15 cellular contexts compared by ENCODE assay signal in genomic region chr20:17953935-17954334, GRCh38. TPM values are rescaled to one million over a fixed set of nuclear protein-coding genes. Genes with fewer than 3 reads are reported as not detected.
A peak's percentile ranks its signal among the peaks of the same experiment; 100 is the strongest.
DNase-seq lines count a peak whose midpoint lies in the region; ATAC-seq and TF ChIP-seq lines count a peak whose summit lies in the region.
"Had no signal": no experiment of that assay in that cellular context is flagged by ENCODE, and none has a peak within 500 bp of the region (broad histone marks: within the 10 kb centered on the region; RNA-seq: fewer than 3 reads in every experiment).

No MANE protein-coding gene starts in this region.

- no peak for TF ChIP-seq CTCF in cardiac muscle cell (IDR thresholded peaks at IDR 0.05; ENCODE audit: low read depth, low read length)
- no peak for TF ChIP-seq CTCF in heart left ventricle (IDR thresholded peaks at IDR 0.05)
- no peak for TF ChIP-seq CTCF in hepatocyte (IDR thresholded peaks at IDR 0.05; ENCODE audit: poor library complexity)
- no peak for TF ChIP-seq CTCF in RWPE1 (conservative IDR thresholded peaks at IDR 0.05; ENCODE audit: low read depth)

- peaks cover 49% of the 10 kb centered on the region for H4K20me1 ChIP-seq in hepatocyte (ENCODE audit: insufficient read depth, poor library complexity, severe bottlenecking)

- no peaks in the 10 kb centered on the region for H3K27me3 Mint-ChIP-seq in T-helper 17 cell
- H3K27me3 Mint-ChIP-seq: CD4-positive, alpha-beta memory T cell had no signal

- no peaks in the 10 kb centered on the region for H3K9me2 ChIP-seq in hepatocyte (replicated peaks; ENCODE audit: insufficient read depth)

- CTCF ChIA-PET in RWPE1 (lab: Yijun Ruan, JAX) = no interaction called here

- no peak overlapping the region for H3K4me3 ChIP-seq in cardiac muscle cell
- H3K4me3 ChIP-seq in heart left ventricle = no peak overlapping the region
- no peak overlapping the region for H3K4me3 ChIP-seq in hepatocyte

- H3K4me3 Mint-ChIP-seq in T-helper 17 cell = no peak overlapping the region

- no peak for ATAC-seq in heart left ventricle
- ATAC-seq in T-helper 17 cell = no peak
- ATAC-seq: Right ventricle myocardium inferior had no signal

- H3K36me3 ChIP-seq in cardiac muscle cell (peaks cover 60% of the 10 kb centered on the region), heart left ventricle (peaks cover 0 to 78% (median 75%) of the 10 kb centered on the region in 9 donors), hepatocyte (replicated peaks; ENCODE audit: insufficient read depth, low read depth) (peaks cover 3% of the 10 kb centered on the region)

- H3K79me2 ChIP-seq in hepatocyte = peaks cover 91% of the 10 kb centered on the region

- peaks cover 3% of the 10 kb centered on the region for H3K36me3 Mint-ChIP-seq in T-helper 17 cell (ENCODE audit: low read depth)

- no peak overlapping the region for H3K4me2 ChIP-seq in hepatocyte

- DNase-seq in cardiac muscle cell (ENCODE audit: low read depth in 1 of 2, low spot score in 1 of 2) (no peak), heart left ventricle (no peak), T-helper 17 cell (no peak), hepatocyte (ENCODE audit: low spot score) (no peak), GOT3 (lab: John Stamatoyannopoulos, UW) (no peak), RWPE1 (ENCODE audit: low spot score) (no peak), medulla oblongata (ENCODE audit: extremely low spot score) (no peak)
- DNase-seq: AML-193; CD4-positive, alpha-beta memory T cell; IMR-90; NCI-H1417 treated with DMSO at 0.1 percent for 48 hours; NCI-H2029; NCI-H2171 treated with DMSO at 0.1 percent for 48 hours; NCI-H82 had no signal

- no peak overlapping the region for H2AFZ ChIP-seq in hepatocyte

- peak overlapping the region; percentile 63 for H3K27ac ChIP-seq in cardiac muscle cell
- H3K27ac ChIP-seq in heart left ventricle = no peak overlapping the region
- peak overlapping the region; percentile 98 for H3K27ac ChIP-seq in hepatocyte
- no peak overlapping the region for H3K27ac ChIP-seq in RWPE1

- peaks cover 8% of the 10 kb centered on the region for H3K4me1 ChIP-seq in cardiac muscle cell (ENCODE audit: low read depth)
- peaks cover 0 to 27% (median 15%) of the 10 kb centered on the region in 12 donors for H3K4me1 ChIP-seq in heart left ventricle
- H3K4me1 ChIP-seq in hepatocyte (ENCODE audit: insufficient read depth) = peaks cover 42% of the 10 kb centered on the region

- peaks cover 24% of the 10 kb centered on the region for H3K4me1 Mint-ChIP-seq in T-helper 17 cell

- no peak for TF ChIP-seq POLR2A in heart left ventricle (IDR thresholded peaks at IDR 0.05)

- 95 to 97% (median 96%) methylated on average over 5 of the region's 5 CpGs for WGBS in heart left ventricle, 4 donors
- whole genome bisulfite sequencing in hepatocyte (ENCODE audit: low lambda C conversion rate, missing lambda C conversion rate) = 98% methylated on average over 5 of the region's 5 CpGs

- intact Hi-C loops in heart left ventricle (cut with DNase I) = no loop called here

- H3K9me3 ChIP-seq in cardiac muscle cell (ENCODE audit: low read depth) (no peaks in the 10 kb centered on the region), heart left ventricle (no peaks in the 10 kb centered on the region), T-helper 17 cell (ENCODE audit: control insufficient read depth, low read length, poor library complexity, severe bottlenecking) (no peaks in the 10 kb centered on the region), hepatocyte (ENCODE audit: low read depth) (no peaks in the 10 kb centered on the region)

- peak overlapping the region; percentile 65 for H3K27ac Mint-ChIP-seq in T-helper 17 cell

- POLR2A ChIA-PET in RWPE1 (lab: Yijun Ruan, JAX; ENCODE audit: low non-redundant PET) = interaction anchor here (0.7 kb wide), 1 partner anchor 315 kb away, joined by 3 read pairs; no protein-coding TSS in a partner anchor

- no peaks in the 10 kb centered on the region for H3K27me3 ChIP-seq in cardiac muscle cell
- no peaks in the 10 kb centered on the region for H3K27me3 ChIP-seq in heart left ventricle
- H3K27me3 ChIP-seq in hepatocyte = no peaks in the 10 kb centered on the region

RNA-seq across cellular contexts. Expression of gene SNX5, which starts 14.7 kb away (rescaled TPM):
- total RNA-seq in cardiac muscle cell (95.4 and 144 TPM in 2 replicates), heart left ventricle (10 to 100 TPM; 36.6 to 75.0 (median 45.9) TPM), T-helper 17 cell (10 to 100 TPM; 63.8 to 71.5 TPM), hepatocyte (154 and 190 TPM in 2 replicates)
- polyA plus RNA-seq in cardiac muscle cell (105 and 173 TPM in 2 replicates), heart left ventricle (10 to 100 TPM; 32.8 to 43.4 TPM), hepatocyte (74.9 and 76.0 TPM in 2 replicates)

RNA-seq across cellular contexts. Expression of gene MGME1, which starts 14.9 kb away (rescaled TPM):
- 12.3 and 15.9 TPM in 2 replicates for total RNA-seq in cardiac muscle cell
- 27.2 and 34.9 TPM in 2 replicates for polyA plus RNA-seq in cardiac muscle cell
- 10 to 100 TPM in 6 of 9 donors, 1 to 10 TPM in 3; 8.6 to 22.0 (median 11.8) TPM for total RNA-seq in heart left ventricle
- polyA plus RNA-seq in heart left ventricle = 1 to 10 TPM; 7.7 to 8.9 TPM
- 10 to 100 TPM; 10.6 to 10.9 TPM for total RNA-seq in T-helper 17 cell
- 12.7 and 15.7 TPM in 2 replicates for total RNA-seq in hepatocyte
- 17.9 and 18.3 TPM in 2 replicates for polyA plus RNA-seq in hepatocyte

Comparison
In these comparisons a context has a peak if more than half of its experiments do, and no peak if none do; other contexts are left out.
1. H3K27ac ChIP-seq: peak in cardiac muscle cell (single experiment) and hepatocyte (single experiment); none in heart left ventricle (0 of 12) and RWPE1 (single experiment).